In genomic region chr12:40505327-40505726, GRCh38 we compare ENCODE assay signal across 20 cellular contexts.
DNase-seq lines count a peak whose midpoint lies in the region; ATAC-seq, FAIRE-seq and TF ChIP-seq lines count a peak whose summit lies in the region.
"Had no signal": no experiment of that assay in that cellular context is flagged by ENCODE, and none has a peak within 500 bp of the region (broad histone marks: within the 10 kb centered on the region; RNA-seq: fewer than 3 reads in every experiment).

No MANE protein-coding gene starts in this region.

- no peak for TF ChIP-seq RAD21 in GM12878 (IDR thresholded peaks at IDR 0.05; ENCODE audit: insufficient read depth, low read depth, low read length)

- H3K9ac ChIP-seq in MM.1S (ENCODE audit: low read length), result no peak overlapping the region
- no peak overlapping the region for H3K9ac ChIP-seq in GM12878 (ENCODE audit: control insufficient read depth, insufficient read depth, low read length)

- H3K4me2 ChIP-seq in MM.1S (ENCODE audit: low read depth, low read length), result peak overlapping the region; percentile 27; the same call in 1 of the 2 replicates
- H3K4me2 ChIP-seq in GM12878 (ENCODE audit: control insufficient read depth, insufficient read depth), result no peak overlapping the region

- CTCF ChIA-PET in GM12878 (lab: Yijun Ruan, JAX), result no interaction called here

- ATAC-seq in GM12878, result no peak
- no peak for ATAC-seq in GM21786 (IDR thresholded peaks at IDR 0.05; ENCODE audit: unreplicated experiment)
- no peak for ATAC-seq in GM19452 (IDR thresholded peaks at IDR 0.05; ENCODE audit: unreplicated experiment)
- no peak for ATAC-seq in GM21423 (IDR thresholded peaks at IDR 0.05; ENCODE audit: unreplicated experiment)
- no peak for ATAC-seq in heart right ventricle

- H3K79me2 ChIP-seq in MM.1S (ENCODE audit: low read length) (no peaks in the 10 kb centered on the region), GM12878 (ENCODE audit: control insufficient read depth, insufficient read depth, low read length) (no peaks in the 10 kb centered on the region)

- intact Hi-C loops in GM12878 (cut with micrococcal nuclease; ENCODE audit: unreplicated experiment), result no loop called here
- intact Hi-C loops in heart right ventricle (cut with DNase I), result no loop called here

- DNase-seq in DMS53 (lab: John Stamatoyannopoulos, UW) (peak; percentile 60), DMS53 treated with DMSO at 0.1 percent for 48 hours (lab: John Stamatoyannopoulos, UW; ENCODE audit: unreplicated experiment) (no peak), MM.1S (peak; percentile 26), GM12878 (ENCODE audit: low read depth, low spot score) (no peak), heart right ventricle (no peak)
- DNase-seq: C1 segment of cervical spinal cord; Calu3; CD4-positive, alpha-beta memory T cell; COR-L47; DMS79; GF-D8; GOT3; HCEC 1CT had no signal

- TF ChIP-seq CTCF in MM.1S (IDR thresholded peaks at IDR 0.05; ENCODE audit: low read length) (no peak), GM12878 (IDR thresholded peaks at IDR 0.05 in 2 of 3, conservative IDR thresholded peaks at IDR 0.05 in 1 of 3; ENCODE audit: control insufficient read depth in 2 of 3, extremely low read depth in 1 of 3, insufficient read depth in 1 of 3, low read depth in 3 of 3, low read length in 3 of 3) (no peak), heart right ventricle (IDR thresholded peaks at IDR 0.05) (no peak)

- no TSS peak for BruUV-seq in GM12878 (replicated peaks; lab: Mats Ljungman, UMichigan)

- no peaks in the 10 kb centered on the region for H3K36me3 ChIP-seq in MM.1S (replicated peaks; ENCODE audit: insufficient read depth, low read length)
- no peaks in the 10 kb centered on the region for H3K36me3 ChIP-seq in GM12878 (ENCODE audit: control insufficient read depth in 2 of 2, insufficient read depth in 2 of 2, low read length in 1 of 2)
- no peaks in the 10 kb centered on the region for H3K36me3 ChIP-seq in heart right ventricle

- peak overlapping the region; percentile 9; the same call in 1 of the 2 replicates for H3K27ac ChIP-seq in MM.1S (ENCODE audit: low read length)
- no peak overlapping the region for H3K27ac ChIP-seq in GM12878 (ENCODE audit: control insufficient read depth, insufficient read depth)
- no peak overlapping the region for H3K27ac ChIP-seq in heart right ventricle
- H3K27ac ChIP-seq: 22Rv1 had no signal

- TF ChIP-seq POLR2A in GM12878 (IDR thresholded peaks at IDR 0.05; ENCODE audit: low read depth, low read length), result no peak

- H3K4me3 ChIP-seq in MM.1S (ENCODE audit: low read length) (no peak overlapping the region), GM12878 (no peak overlapping the region), heart right ventricle (no peak overlapping the region)

- TF ChIP-seq EP300 in GM12878 (IDR thresholded peaks at IDR 0.05; ENCODE audit: borderline replicate concordance in 1 of 2, control insufficient read depth in 1 of 2, low read depth in 2 of 2, low read length in 2 of 2), result no peak

- SMC1A ChIA-PET in GM12878 (lab: Charles Lee; ENCODE audit: uncharacterized antibody, unreplicated experiment), result no interaction called here

- H2AFZ ChIP-seq in MM.1S (ENCODE audit: low read length) (peak overlapping the region; percentile 36), GM12878 (ENCODE audit: control insufficient read depth, low read depth, low read length) (peak overlapping the region; percentile 53)

- FAIRE-seq in GM12878 (lab: Jason Lieb, UNC), result no peak
- FAIRE-seq: A204.1, GM12892, H54 had no signal

- H3K9me3 ChIP-seq in MM.1S (replicated peaks; ENCODE audit: insufficient read depth, low read length), result no peaks in the 10 kb centered on the region
- peaks cover 6% of the 10 kb centered on the region; the same call in 2 of the 3 replicates for H3K9me3 ChIP-seq in GM12878 (replicated peaks; ENCODE audit: control insufficient read depth, insufficient read depth, low read length)
- H3K9me3 ChIP-seq in heart right ventricle, result no peaks in the 10 kb centered on the region

- 6% methylated on average over 1 of the region's 1 CpG for WGBS in GM12878 (ENCODE audit: insufficient coverage, insufficient replicate concordance, low lambda C conversion rate, missing lambda C conversion rate)
- 14 to 29% methylated on average over 1 of the region's 1 CpG for WGBS in heart right ventricle, 2 donors

- H3K27me3 ChIP-seq in MM.1S (replicated peaks; ENCODE audit: insufficient read depth, low read length) (no peaks in the 10 kb centered on the region), GM12878 (replicated peaks in 1 of 2; ENCODE audit: control insufficient read depth in 2 of 2, insufficient read depth in 2 of 2, low read length in 1 of 2) (no peaks in the 10 kb centered on the region), heart right ventricle (no peaks in the 10 kb centered on the region)

- POLR2A ChIA-PET in GM12878 (lab: Charles Lee), result no interaction called here

- no peaks in the 10 kb centered on the region for H3F3A ChIP-seq in MM.1S (ENCODE audit: insufficient read depth, low read length)

- in situ Hi-C loops in GM12878 (cut with MboI), result no loop called here

- H3K4me1 ChIP-seq in MM.1S (ENCODE audit: low read length) (peaks cover 23% of the 10 kb centered on the region), GM12878 (ENCODE audit: control insufficient read depth, insufficient read depth, low read length) (no peaks in the 10 kb centered on the region), heart right ventricle (no peaks in the 10 kb centered on the region)

- RAD21 ChIA-PET in GM12878 (lab: Charles Lee; ENCODE audit: unreplicated experiment), result no interaction called here

- H3K9me2 ChIP-seq in MM.1S (replicated peaks; ENCODE audit: insufficient read depth, low read length), result no peaks in the 10 kb centered on the region

- H4K20me1 ChIP-seq in MM.1S (ENCODE audit: insufficient read depth, low read length) (no peaks in the 10 kb centered on the region), GM12878 (ENCODE audit: control insufficient read depth, insufficient read depth) (no peaks in the 10 kb centered on the region)

TF ChIP-seq in GM12878, 131 proteins besides CTCF, POLR2A, EP300 and RAD21:
- no peak for TF ChIP-seq SUPT20H (IDR thresholded peaks at IDR 0.05; ENCODE audit: borderline replicate concordance, control insufficient read depth, low read depth, low read length)
- no peak for TF ChIP-seq SMARCA5 (IDR thresholded peaks at IDR 0.05)
- TF ChIP-seq TAF1 (IDR thresholded peaks at IDR 0.05; ENCODE audit: borderline replicate concordance, low read depth, low read length), result no peak
- no peak for TF ChIP-seq IKZF2 (IDR thresholded peaks at IDR 0.05)
- no peak for TF ChIP-seq HDAC6 (IDR thresholded peaks at IDR 0.05; ENCODE audit: unreplicated experiment)

Comparison
In these comparisons a context has a peak if more than half of its experiments do, and no peak if none do; other contexts are left out.
1. DNase-seq: peak in DMS53 (single experiment) and MM.1S (single experiment); none in DMS53 treated with DMSO at 0.1 percent for 48 hours (single experiment), GM12878 (single experiment) and heart right ventricle (0 of 2).